Comparison of ENCODE assay signal across 27 cellular contexts in the genomic region with DNA sequence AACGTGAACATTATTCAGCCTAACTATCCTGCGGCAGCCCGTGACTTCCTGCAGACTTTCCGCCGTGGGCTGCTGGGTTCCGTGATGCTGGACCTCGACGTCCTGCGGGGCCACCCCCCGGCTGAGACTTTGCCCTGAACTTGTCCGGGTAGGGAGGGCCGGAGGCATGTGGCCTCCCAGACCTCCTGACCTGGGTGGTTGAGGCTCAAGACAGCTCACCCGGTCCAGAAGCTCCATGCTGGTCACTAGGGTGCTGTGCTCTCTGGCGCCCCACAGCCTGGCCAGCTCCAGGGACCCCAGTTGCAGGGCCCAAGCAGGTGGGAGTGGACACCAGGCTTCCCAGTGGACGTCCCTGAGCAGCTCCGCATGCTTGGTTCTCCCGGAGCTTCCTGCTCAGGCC. TPM values are rescaled to one million over a fixed set of nuclear protein-coding genes. Genes with fewer than 3 reads are reported as not detected.
"Had no signal": no experiment of that assay in that cellular context is flagged by ENCODE, and none has a peak within 500 bp of the region (broad histone marks: within the 10 kb centered on the region; RNA-seq: fewer than 3 reads in every experiment).

No MANE protein-coding gene starts in this region.

- H3K4me3 ChIP-seq: body of pancreas, cardiac muscle cell, ovary, upper lobe of left lung had no signal

- H3K27me3 Mint-ChIP-seq: activated naive CD4-positive, alpha-beta T cell treated with anti-CD3 and anti-CD28 coated beads, Interleukin-2, amount 50 U/mL, for 24 hours had no signal

- H3K27ac Mint-ChIP-seq: activated naive CD4-positive, alpha-beta T cell treated with anti-CD3 and anti-CD28 coated beads, Interleukin-2, amount 50 U/mL, for 24 hours; activated T-cell treated with anti-CD3 and anti-CD28 coated beads, Interleukin-2, amount 50 U/mL, for 72 hours; natural killer cell had no signal

- ATAC-seq: activated T-cell treated with anti-CD3 and anti-CD28 coated beads, Interleukin-2, amount 50 U/mL, for 72 hours; body of pancreas; esophagus mucosa; left ventricle myocardium superior; natural killer cell; right cardiac atrium; stimulated activated naive CD8-positive, alpha-beta T cell treated with anti-CD3 and anti-CD28 coated beads, Interleukin-15, Interleukin-2, amounts not matched to agents 100 U/mL and 50 U/mL, for 24 hours had no signal

- H3K4me3 Mint-ChIP-seq: activated naive CD4-positive, alpha-beta T cell treated with anti-CD3 and anti-CD28 coated beads, Interleukin-2, amount 50 U/mL, for 24 hours; activated T-cell treated with anti-CD3 and anti-CD28 coated beads, Interleukin-2, amount 50 U/mL, for 72 hours; natural killer cell had no signal

- H3K9me3 Mint-ChIP-seq: activated naive CD4-positive, alpha-beta T cell treated with anti-CD3 and anti-CD28 coated beads, Interleukin-2, amount 50 U/mL, for 24 hours; activated T-cell treated with anti-CD3 and anti-CD28 coated beads, Interleukin-2, amount 50 U/mL, for 72 hours; natural killer cell had no signal

- H3K27ac ChIP-seq: body of pancreas, cardiac muscle cell, ovary, upper lobe of left lung had no signal

- DNase-seq: activated CD4-positive, alpha-beta T cell treated with anti-CD3 and anti-CD28 coated beads for 1 hour; activated CD4-positive, alpha-beta T cell treated with anti-CD3 and anti-CD28 coated beads, Interleukin-2, amount 50 U/mL, for 4 hours; activated gamma-delta T cell treated with Interleukin-2 at 50 U/mL for 16 hours; activated T-cell treated with anti-CD3 and anti-CD28 coated beads, Interleukin-2, amount 50 U/mL, for 72 hours; anterior cingulate cortex; body of pancreas; dermis blood vessel endothelial cell; effector memory CD4-positive, alpha-beta T cell; glutamatergic neuron; hippocampal formation; left ventricle myocardium superior; midbrain; natural killer cell; right cardiac atrium; stimulated activated CD4-positive, alpha-beta T cell treated with anti-CD3 and anti-CD28 coated beads, Interleukin-12 subunit alpha, Interleukin-12 subunit beta, amount 100 ng/mL, for 4 hours; stimulated activated CD4-positive, alpha-beta T cell treated with anti-CD3 and anti-CD28 coated beads, Interleukin-4, amount 100 ng/mL, for 4 hours; stimulated activated naive CD8-positive, alpha-beta T cell treated with anti-CD3 and anti-CD28 coated beads, Interleukin-15, Interleukin-2, amounts not matched to agents 100 U/mL and 50 U/mL, for 24 hours; T-helper 9 cell had no signal

- H3K27me3 ChIP-seq: ovary had no signal

- H3K9me3 ChIP-seq: body of pancreas, ovary, upper lobe of left lung had no signal

- H3K36me3 Mint-ChIP-seq: natural killer cell had no signal

- H3K4me1 Mint-ChIP-seq: activated naive CD4-positive, alpha-beta T cell treated with anti-CD3 and anti-CD28 coated beads, Interleukin-2, amount 50 U/mL, for 24 hours had no signal

- H3K36me3 ChIP-seq: ovary had no signal

RNA-seq across cellular contexts. Expression of a gene that starts 4.4 kb away (rescaled TPM):
- total RNA-seq: activated T-cell treated with anti-CD3 and anti-CD28 coated beads, Interleukin-2, amount 50 U/mL, for 72 hours; body of pancreas; left ventricle myocardium superior; natural killer cell; pulmonary artery endothelial cell; right cardiac atrium; subcutaneous adipose tissue; T-helper 1 cell treated with Interleukin-12 subunit alpha and Interleukin-12 subunit beta and Interleukin-4 antibody, amounts not matched to agents 30 ng/mL and 1 ng/mL, for 36 hours had no signal
- polyA plus RNA-seq: endothelial cell of umbilical vein had no signal
